ENCODE assay signal across 19 cellular contexts in genomic region chr3:43255675-43256074, GRCh38.
"Had no signal": no experiment of that assay in that cellular context is flagged by ENCODE, and none has a peak within 500 bp of the region (broad histone marks: within the 10 kb centered on the region; RNA-seq: fewer than 3 reads in every experiment).

No MANE protein-coding gene starts in this region.

- FAIRE-seq: kidney, small intestine had no signal

- H3K4me3 ChIP-seq: prostate gland, thoracic aorta had no signal

- H3K4me1 ChIP-seq: prostate gland had no signal

- DNase-seq: activated CD4-positive, alpha-beta T cell treated with anti-CD3 and anti-CD28 coated beads for 4 hours; activated CD8-positive, alpha-beta memory T cell treated with anti-CD3 and anti-CD28 coated beads, Interleukin-2, amount 50 U/mL, for 4 hours; activated CD8-positive, alpha-beta T cell treated with anti-CD3 and anti-CD28 coated beads, Interleukin-2, amount 10 ng/mL, durations not matched to agents 7 days and 5 days; activated gamma-delta T cell; activated T-cell treated with anti-CD3 and anti-CD28 coated beads, Interleukin-2, amount 50 U/mL, for 48 hours; cerebellar nuclear complex; effector CD8-positive, alpha-beta T cell; foreskin fibroblast; hippocampal formation; kidney; left ventricle myocardium superior; mesenchymal stem cell; right cardiac atrium; small intestine; stimulated activated CD4-positive, alpha-beta T cell treated with anti-CD3 and anti-CD28 coated beads, Interleukin-4, amount 100 ng/mL, for 4 hours; stimulated activated CD8-positive, alpha-beta memory T cell treated with anti-CD3 and anti-CD28 coated beads, Interleukin-4, amount 100 ng/mL, for 48 hours had no signal

- H3K36me3 ChIP-seq: prostate gland, thoracic aorta had no signal

- H3K27ac ChIP-seq: prostate gland, thoracic aorta had no signal

- H3K9me3 ChIP-seq: prostate gland, thoracic aorta had no signal

- ATAC-seq: activated CD8-positive, alpha-beta T cell treated with anti-CD3 and anti-CD28 coated beads, Interleukin-2, amount 10 ng/mL, durations not matched to agents 7 days and 5 days; left ventricle myocardium superior; right cardiac atrium; WTC11 had no signal
